18 cellular contexts compared by ENCODE assay signal in genomic region chr6:124958759-124959354, GRCh38. TPM values are rescaled to one million over a fixed set of nuclear protein-coding genes. Genes with fewer than 3 reads are reported as not detected.
A peak's percentile ranks its signal among the peaks of the same experiment; 100 is the strongest.
DNase-seq lines count a peak whose midpoint lies in the region; ATAC-seq and TF ChIP-seq lines count a peak whose summit lies in the region.
"Had no signal": no experiment of that assay in that cellular context is flagged by ENCODE, and none has a peak within 500 bp of the region (broad histone marks: within the 10 kb centered on the region; RNA-seq: fewer than 3 reads in every experiment).

No MANE protein-coding gene starts in this region.

- peaks cover 6% of the 10 kb centered on the region for H3K36me3 Mint-ChIP-seq in HFFc6 (ENCODE audit: low read depth)

- peaks cover 3% of the 10 kb centered on the region; the same call in 1 of the 2 replicates for H3K27me3 Mint-ChIP-seq in HFFc6 (ENCODE audit: insufficient read depth)
- H3K27me3 Mint-ChIP-seq: dendritic cell treated with granulocyte-macrophage colony-stimulating factor and Interleukin-4, amounts not matched to agents 40 ng/mL and 50 ng/mL, for 4 days had no signal

- H3K9me3 ChIP-seq in ovary = no peaks in the 10 kb centered on the region
- H3K9me3 ChIP-seq: SK-N-SH, uterus had no signal

- H3K4me1 Mint-ChIP-seq in HFFc6 (ENCODE audit: low read depth) = peaks cover 54% of the 10 kb centered on the region

- H3K4me3 Mint-ChIP-seq in HFFc6 = no peak overlapping the region
- H3K4me3 Mint-ChIP-seq: activated CD4-positive, alpha-beta memory T cell treated with anti-CD3 and anti-CD28 coated beads, Interleukin-2, amount 10 ng/mL, durations not matched to agents 7 days and 5 days; dendritic cell treated with granulocyte-macrophage colony-stimulating factor and Interleukin-4, amounts not matched to agents 40 ng/mL and 50 ng/mL, for 4 days; stimulated activated naive CD8-positive, alpha-beta T cell treated with anti-CD3 and anti-CD28 coated beads, Interleukin-15, amount 100 ng/mL, for 72 hours had no signal

- no peak overlapping the region for H3K27ac Mint-ChIP-seq in HFFc6
- H3K27ac Mint-ChIP-seq: activated CD4-positive, alpha-beta memory T cell treated with anti-CD3 and anti-CD28 coated beads, Interleukin-2, amount 10 ng/mL, durations not matched to agents 7 days and 5 days; activated T-helper 2 cell treated with anti-CD3 and anti-CD28 coated beads, Interferon-gamma antibody, Interleukin-2, Interleukin-4, amounts not matched to agents 10 μg/mL and 5 μg/mL and 100 μg/mL, durations not matched to agents 14 hours and 24 hours and 36 hours; dendritic cell treated with granulocyte-macrophage colony-stimulating factor and Interleukin-4, amounts not matched to agents 40 ng/mL and 50 ng/mL, for 4 days had no signal

- H3K4me3 ChIP-seq in astrocyte of the spinal cord (ENCODE audit: low read depth, low read length) = no peak overlapping the region
- no peak overlapping the region for H3K4me3 ChIP-seq in ovary
- H3K4me3 ChIP-seq: uterus had no signal

- peaks cover 4% of the 10 kb centered on the region for H3K4me1 ChIP-seq in ovary (ENCODE audit: insufficient read depth)
- H3K4me1 ChIP-seq: uterus had no signal

- no peaks in the 10 kb centered on the region for H3K36me3 ChIP-seq in ovary
- H3K36me3 ChIP-seq: uterus had no signal

- DNase-seq in ACHN (peak; percentile 63), HFFc6 (peak; percentile 76), astrocyte of the spinal cord (ENCODE audit: low read depth, low spot score) (peak; percentile 75), iris pigment epithelial cell (ENCODE audit: low read depth) (peak; percentile 76), left lobe of liver (ENCODE audit: low spot score) (no peak), NCI-H69 (lab: John Stamatoyannopoulos, UW) (no peak), GM10266 (ENCODE audit: extremely low spot score) (no peak), ovary (no peak)
- DNase-seq: activated CD4-positive, alpha-beta memory T cell treated with anti-CD3 and anti-CD28 coated beads, Interleukin-2, amount 10 ng/mL, durations not matched to agents 7 days and 5 days; amygdala; COR-L47; hippocampal formation; NCI-H1694; SK-N-SH; stimulated activated naive CD8-positive, alpha-beta T cell treated with anti-CD3 and anti-CD28 coated beads, Interleukin-15, amount 100 ng/mL, for 72 hours; uterus had no signal

- TF ChIP-seq POLR2A in ovary (IDR thresholded peaks at IDR 0.05) = no peak

- no peak for TF ChIP-seq EP300 in ovary (IDR thresholded peaks at IDR 0.05)

- intact Hi-C loops in ovary (cut with DNase I) = no loop called here

- TF ChIP-seq CTCF in HFFc6 (IDR thresholded peaks at IDR 0.05) (no peak), astrocyte of the spinal cord (IDR thresholded peaks at IDR 0.05; ENCODE audit: low read depth, low read length) (no peak), GM10266 (IDR thresholded peaks at IDR 0.05; ENCODE audit: control insufficient read depth, insufficient read depth, low read depth, missing control alignments) (no peak), ovary (IDR thresholded peaks at IDR 0.05) (no peak)

- H3K27ac ChIP-seq in ovary = no peak overlapping the region
- H3K27ac ChIP-seq: uterus had no signal

- in situ Hi-C loops in ACHN (cut with HindIII; ENCODE audit: low pct_ligation_motif_present, low pct_unique_long_range_greater_than_20kb, low sequenced_read_pairs) (no loop called here), astrocyte of the spinal cord (cut with HindIII; ENCODE audit: low sequenced_read_pairs) (no loop called here)

- 95 to 98% (median 97%) methylated on average over 1 of the region's 1 CpG for WGBS in ovary, 3 donors

- ATAC-seq in left lobe of liver = no peak
- ATAC-seq: stimulated activated naive CD8-positive, alpha-beta T cell treated with anti-CD3 and anti-CD28 coated beads, Interleukin-15, amount 100 ng/mL, for 72 hours had no signal

- no peaks in the 10 kb centered on the region for H3K9me3 Mint-ChIP-seq in HFFc6
- H3K9me3 Mint-ChIP-seq: activated CD4-positive, alpha-beta memory T cell treated with anti-CD3 and anti-CD28 coated beads, Interleukin-2, amount 10 ng/mL, durations not matched to agents 7 days and 5 days; activated T-helper 2 cell treated with anti-CD3 and anti-CD28 coated beads, Interferon-gamma antibody, Interleukin-2, Interleukin-4, amounts not matched to agents 10 μg/mL and 5 μg/mL and 100 μg/mL, durations not matched to agents 14 hours and 24 hours and 36 hours; dendritic cell treated with granulocyte-macrophage colony-stimulating factor and Interleukin-4, amounts not matched to agents 40 ng/mL and 50 ng/mL, for 4 days had no signal

- no peaks in the 10 kb centered on the region for H3K27me3 ChIP-seq in ovary
- H3K27me3 ChIP-seq: uterus had no signal

RNA-seq across cellular contexts. Expression of gene RNF217, which starts 3.4 kb away (rescaled TPM):
- total RNA-seq in HFFc6 (2021; fragmentation: NEBNext Ultra II Directional; extraction: Animal tissue kit (Norgen Biotek cat#: 25700)) = 10 to 100 TPM; 10.9 to 19.4 (median 14.7) TPM
- 25.0 TPM for total RNA-seq in left lobe of liver
- total RNA-seq in ovary = 10 to 100 TPM; 26.0 to 40.4 (median 35.8) TPM
- polyA plus RNA-seq in ovary = 10 to 100 TPM in 1 of 2 donors, 1 to 10 TPM in 1; 5.8 to 11.4 TPM

Comparison
In these comparisons a context has a peak if more than half of its experiments do, and no peak if none do; other contexts are left out.
1. DNase-seq: peak in ACHN (single experiment), HFFc6 (single experiment), astrocyte of the spinal cord (single experiment) and iris pigment epithelial cell (single experiment); none in left lobe of liver (single experiment), NCI-H69 (single experiment), GM10266 (single experiment) and ovary (0 of 5).